Comparison of ENCODE assay signal across 11 cellular contexts in the genomic region with DNA sequence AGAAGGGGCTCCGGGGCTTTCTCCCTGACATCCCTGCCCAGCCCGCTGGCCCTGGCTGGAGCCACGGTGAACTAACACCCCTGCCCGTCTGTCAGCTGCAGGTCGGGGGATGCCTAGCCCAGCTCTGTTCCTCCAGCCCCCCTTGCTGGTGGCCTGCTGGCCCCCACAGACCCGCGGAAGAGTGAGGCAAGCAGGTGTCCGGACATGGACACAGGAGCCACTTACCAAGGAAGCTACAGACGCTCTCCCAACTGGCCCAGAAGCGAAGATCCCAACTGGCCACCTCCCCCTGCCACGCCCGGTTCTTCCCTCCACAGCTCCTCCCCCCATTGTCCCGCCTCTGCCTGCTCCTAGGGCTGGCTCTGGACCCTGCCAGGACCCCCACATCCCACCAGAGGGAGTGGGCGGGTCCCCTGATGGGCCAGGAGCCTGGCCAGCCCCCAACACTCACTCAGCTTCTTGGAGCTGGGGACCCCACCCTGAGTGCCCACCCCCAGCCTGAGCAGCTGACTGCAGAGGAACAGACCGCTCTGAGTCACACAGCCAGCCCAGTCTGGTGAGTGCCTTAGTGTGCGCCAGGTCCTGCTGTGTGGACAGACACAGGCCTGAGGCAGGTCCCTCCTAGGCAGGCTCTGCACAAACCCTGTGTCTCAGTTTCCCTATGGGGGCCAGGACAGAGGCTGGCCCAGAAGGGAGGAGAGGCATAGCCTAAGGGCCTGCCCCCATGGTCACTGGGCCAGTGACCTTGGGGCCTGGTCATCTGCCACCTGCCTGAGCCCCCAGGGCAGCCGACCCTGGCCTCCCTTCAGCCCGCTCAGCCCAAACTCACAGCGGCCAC. TPM values are rescaled to one million over a fixed set of nuclear protein-coding genes. Genes with fewer than 3 reads are reported as not detected.
DNase-seq lines count a peak whose midpoint lies in the region; ATAC-seq, FAIRE-seq and TF ChIP-seq lines count a peak whose summit lies in the region.
"Had no signal": no experiment of that assay in that cellular context is flagged by ENCODE, and none has a peak within 500 bp of the region (broad histone marks: within the 10 kb centered on the region; RNA-seq: fewer than 3 reads in every experiment).

No MANE protein-coding gene starts in this region.

- H3K4me3 ChIP-seq in WI38 (ENCODE audit: low read depth, low read length) (peak overlapping the region; percentile 52), left ventricle myocardium inferior (peak overlapping the region; percentile 42), skin epidermis (peak overlapping the region; percentile 34 to 61 (median 45))

- peak; percentile 86 for DNase-seq in H54 (ENCODE audit: insufficient read length, low spot score)
- peak; percentile 64 for DNase-seq in left ventricle myocardium inferior
- DNase-seq in stimulated activated naive CD8-positive, alpha-beta T cell treated with anti-CD3 and anti-CD28 coated beads, Interleukin-15, Interleukin-2, amounts not matched to agents 100 U/mL and 50 U/mL, for 24 hours = no peak
- DNase-seq in foreskin melanocyte = no peak
- DNase-seq: activated CD4-positive, alpha-beta memory T cell treated with anti-CD3 and anti-CD28 coated beads for 36 hours; head of caudate nucleus; Kasumi-1 had no signal

- intact Hi-C loops in left ventricle myocardium inferior (cut with micrococcal nuclease) = loop anchor here (10.0 kb wide), 1 partner anchor 64 kb away; no protein-coding TSS in a partner anchor

- H3K27ac ChIP-seq in left ventricle myocardium inferior (replicated peaks) (peak overlapping the region; percentile 86), skin epidermis (peak overlapping the region; percentile 63 to 98 (median 91))

- no peak for ATAC-seq in HG03457 (IDR thresholded peaks at IDR 0.05; ENCODE audit: unreplicated experiment)
- ATAC-seq in HG03565 (IDR thresholded peaks at IDR 0.05; ENCODE audit: unreplicated experiment) = no peak
- ATAC-seq in stimulated activated naive CD8-positive, alpha-beta T cell treated with anti-CD3 and anti-CD28 coated beads, Interleukin-15, Interleukin-2, amounts not matched to agents 100 U/mL and 50 U/mL, for 24 hours = no peak

- FAIRE-seq in H54 (lab: Jason Lieb, UNC) = peak; percentile 91

- TF ChIP-seq CTCF in WI38 (IDR thresholded peaks at IDR 0.05; ENCODE audit: low read depth, low read length) (no peak), left ventricle myocardium inferior (IDR thresholded peaks at IDR 0.05; ENCODE audit: borderline replicate concordance) (no peak)

- H3K4me1 ChIP-seq in left ventricle myocardium inferior = peaks cover 75% of the 10 kb centered on the region

- no peaks in the 10 kb centered on the region for H3K9me3 ChIP-seq in left ventricle myocardium inferior (replicated peaks)

- peak; percentile 54; the same call in 1 of the 2 replicates for TF ChIP-seq POLR2A in H54 (IDR thresholded peaks at IDR 0.05; ENCODE audit: low read depth, low read length)

- no peaks in the 10 kb centered on the region for H3K36me3 ChIP-seq in left ventricle myocardium inferior

- H3K27me3 ChIP-seq in left ventricle myocardium inferior (ENCODE audit: low read depth) = peaks cover 45% of the 10 kb centered on the region

RNA-seq across cellular contexts. Expression of a gene that starts 7.7 kb away (rescaled TPM):
- 2.5 TPM for total RNA-seq in left ventricle myocardium inferior

RNA-seq across cellular contexts. Expression of a gene that starts 15.1 kb away (rescaled TPM):
- 2.4 TPM for total RNA-seq in left ventricle myocardium inferior

RNA-seq across cellular contexts. Expression of a gene that starts 45.8 kb away (rescaled TPM):
- total RNA-seq in left ventricle myocardium inferior = 0.44 TPM
- total RNA-seq: activated CD4-positive, alpha-beta memory T cell treated with anti-CD3 and anti-CD28 coated beads for 36 hours had no signal

RNA-seq across cellular contexts. Expression of a gene that starts 50.4 kb away (rescaled TPM):
- 2.0 TPM for total RNA-seq in left ventricle myocardium inferior

Comparison
In these comparisons a context has a peak if more than half of its experiments do, and no peak if none do; other contexts are left out.
1. DNase-seq: peak in H54 (single experiment) and left ventricle myocardium inferior (single experiment); none in stimulated activated naive CD8-positive, alpha-beta T cell treated with anti-CD3 and anti-CD28 coated beads, Interleukin-15, Interleukin-2, amounts not matched to agents 100 U/mL and 50 U/mL, for 24 hours (single experiment) and foreskin melanocyte (single experiment).
2. Peak in every context shown above with its lines, with median percentiles within 50 percentile points of each other: H3K4me3 ChIP-seq.